Comparison of ENCODE assay signal across 8 cellular contexts in genomic region chr2:197309369-197310231, GRCh38. TPM values are rescaled to one million over a fixed set of nuclear protein-coding genes. Genes with fewer than 3 reads are reported as not detected.
A peak's percentile ranks its signal among the peaks of the same experiment; 100 is the strongest.
DNase-seq lines count a peak whose midpoint lies in the region; TF ChIP-seq lines count a peak whose summit lies in the region.

No MANE protein-coding gene starts in this region.

- no peaks in the 10 kb centered on the region for H3K9me3 ChIP-seq in transverse colon

- no peaks in the 10 kb centered on the region for H3K9me3 Mint-ChIP-seq in activated T-helper 1 cell treated with anti-CD3 and anti-CD28 coated beads, Interleukin-12 subunit alpha, Interleukin-12 subunit beta, Interleukin-2, Interleukin-4 antibody, amounts not matched to agents 30 ng/mL and 10 ng/mL and 1 ng/mL, durations not matched to agents 14 hours and 24 hours and 36 hours
- H3K9me3 Mint-ChIP-seq in neural crest cell: no peaks in the 10 kb centered on the region

- peak overlapping the region; percentile 98 for H3K27ac Mint-ChIP-seq in activated T-helper 1 cell treated with anti-CD3 and anti-CD28 coated beads, Interleukin-12 subunit alpha, Interleukin-12 subunit beta, Interleukin-2, Interleukin-4 antibody, amounts not matched to agents 30 ng/mL and 10 ng/mL and 1 ng/mL, durations not matched to agents 14 hours and 24 hours and 36 hours
- H3K27ac Mint-ChIP-seq in neural crest cell (ENCODE audit: unreplicated experiment): no peak overlapping the region

- H3K4me1 Mint-ChIP-seq in activated T-helper 1 cell treated with anti-CD3 and anti-CD28 coated beads, Interleukin-12 subunit alpha, Interleukin-12 subunit beta, Interleukin-2, Interleukin-4 antibody, amounts not matched to agents 30 ng/mL and 10 ng/mL and 1 ng/mL, durations not matched to agents 14 hours and 24 hours and 36 hours (ENCODE audit: low read depth): peaks cover 72% of the 10 kb centered on the region
- peaks cover 39% of the 10 kb centered on the region for H3K4me1 Mint-ChIP-seq in neural crest cell

- DNase-seq in NK-92 treated with Interleukin-12 subunit alpha and Interleukin-12 subunit beta, amount 100 ng/mL, for 24 hours (lab: John Stamatoyannopoulos, UW): peak; percentile 61
- DNase-seq in NK-92 (lab: John Stamatoyannopoulos, UW; ENCODE audit: unreplicated experiment) (no peak), NCI-H1694 (lab: John Stamatoyannopoulos, UW) (peak; percentile 14), fibroblast of pulmonary artery (ENCODE audit: low read depth) (no peak), neural crest cell (ENCODE audit: low read depth, low spot score) (peak; percentile 14), transverse colon (peak; percentile 43), cortex of kidney (lab: John Stamatoyannopoulos, UW) (no peak)
- DNase-seq in activated T-helper 1 cell treated with anti-CD3 and anti-CD28 coated beads, Interleukin-12 subunit alpha, Interleukin-12 subunit beta, Interleukin-2, Interleukin-4 antibody, amounts not matched to agents 30 ng/mL and 10 ng/mL and 1 ng/mL, durations not matched to agents 14 hours and 24 hours and 36 hours (ENCODE audit: low spot score): peak; percentile 40

- intact Hi-C loops in activated T-helper 1 cell treated with anti-CD3 and anti-CD28 coated beads, Interleukin-12 subunit alpha, Interleukin-12 subunit beta, Interleukin-2, Interleukin-4 antibody, amounts not matched to agents 30 ng/mL and 10 ng/mL and 1 ng/mL, durations not matched to agents 14 hours and 24 hours and 36 hours (cut with micrococcal nuclease): loop anchor here (1.0 to 10.0 kb wide), 8 partner anchors 22 to 1145 kb away; partner anchors contain the start of genes HSPD1 and PGAP1
- intact Hi-C loops in transverse colon (cut with DNase I; ENCODE audit: low total_unique reads): loop anchor here (2.0 kb wide), 1 partner anchor 195 kb away; no protein-coding TSS in a partner anchor

- peaks cover 9 to 25% (median 16%) of the 10 kb centered on the region in 4 donors for H3K4me1 ChIP-seq in transverse colon

- H3K27me3 ChIP-seq in transverse colon: no peaks in the 10 kb centered on the region

- WGBS in transverse colon (ENCODE audit: low coverage in 1 of 2), 2 donors: 10 to 38% methylated on average over 3 to 28 of the region's 35 CpGs

- peak overlapping the region; percentile 82 to 90 (median 88) for H3K27ac ChIP-seq in transverse colon

- H3K4me3 ChIP-seq in fibroblast of pulmonary artery (replicated peaks; ENCODE audit: low read depth, low read length): peak overlapping the region; percentile 75
- H3K4me3 ChIP-seq in transverse colon: peak overlapping the region; percentile 71 to 83 (median 76)

- no peaks in the 10 kb centered on the region for H3K36me3 ChIP-seq in transverse colon

- in situ Hi-C loops in transverse colon (cut with MboI; ENCODE audit: low pct_ligation_motif_present in 1 of 4, low pct_unique_long_range_greater_than_20kb in 1 of 4, low sequenced_read_pairs in 3 of 4): loop anchor here (5.0 to 25.0 kb wide), 6 partner anchors 117 to 197 kb away; no protein-coding TSS in a partner anchor

- TF ChIP-seq CTCF in fibroblast of pulmonary artery (IDR thresholded peaks at IDR 0.05; ENCODE audit: low read length, missing control alignments) (no peak), neural crest cell (conservative IDR thresholded peaks at IDR 0.05) (no peak), transverse colon (IDR thresholded peaks at IDR 0.05) (no peak)

- TF ChIP-seq EP300 in transverse colon (IDR thresholded peaks at IDR 0.05; ENCODE audit: low read depth): no peak

- H3K27me3 Mint-ChIP-seq in activated T-helper 1 cell treated with anti-CD3 and anti-CD28 coated beads, Interleukin-12 subunit alpha, Interleukin-12 subunit beta, Interleukin-2, Interleukin-4 antibody, amounts not matched to agents 30 ng/mL and 10 ng/mL and 1 ng/mL, durations not matched to agents 14 hours and 24 hours and 36 hours (ENCODE audit: insufficient read depth): no peaks in the 10 kb centered on the region
- H3K27me3 Mint-ChIP-seq in neural crest cell (ENCODE audit: low read depth): peaks cover 51% of the 10 kb centered on the region

- H3K36me3 Mint-ChIP-seq in activated T-helper 1 cell treated with anti-CD3 and anti-CD28 coated beads, Interleukin-12 subunit alpha, Interleukin-12 subunit beta, Interleukin-2, Interleukin-4 antibody, amounts not matched to agents 30 ng/mL and 10 ng/mL and 1 ng/mL, durations not matched to agents 14 hours and 24 hours and 36 hours (ENCODE audit: low read depth): peaks cover 15% of the 10 kb centered on the region
- no peaks in the 10 kb centered on the region for H3K36me3 Mint-ChIP-seq in neural crest cell (ENCODE audit: low read depth)

- peak overlapping the region; percentile 91 for H3K4me3 Mint-ChIP-seq in activated T-helper 1 cell treated with anti-CD3 and anti-CD28 coated beads, Interleukin-12 subunit alpha, Interleukin-12 subunit beta, Interleukin-2, Interleukin-4 antibody, amounts not matched to agents 30 ng/mL and 10 ng/mL and 1 ng/mL, durations not matched to agents 14 hours and 24 hours and 36 hours
- H3K4me3 Mint-ChIP-seq in neural crest cell: peak overlapping the region; percentile 95

- TF ChIP-seq POLR2A in transverse colon (IDR thresholded peaks at IDR 0.05): no peak

RNA-seq across cellular contexts. Expression of gene ANKRD44, which starts 1.0 kb away (rescaled TPM):
- total RNA-seq in activated T-helper 1 cell treated with anti-CD3 and anti-CD28 coated beads, Interleukin-12 subunit alpha, Interleukin-12 subunit beta, Interleukin-2, Interleukin-4 antibody, amounts not matched to agents 30 ng/mL and 10 ng/mL and 1 ng/mL, durations not matched to agents 14 hours and 24 hours and 36 hours: 153 and 159 TPM in 2 replicates
- total RNA-seq in neural crest cell: 11.2 and 13.5 TPM in 2 replicates
- total RNA-seq in transverse colon: 10 to 100 TPM; 13.9 to 46.8 (median 27.5) TPM

Comparison
In these comparisons a context has a peak if more than half of its experiments do, and no peak if none do; other contexts are left out.
1. DNase-seq: peak in NK-92 treated with Interleukin-12 subunit alpha and Interleukin-12 subunit beta, amount 100 ng/mL, for 24 hours (single experiment), NCI-H1694 (single experiment), activated T-helper 1 cell treated with anti-CD3 and anti-CD28 coated beads, Interleukin-12 subunit alpha, Interleukin-12 subunit beta, Interleukin-2, Interleukin-4 antibody, amounts not matched to agents 30 ng/mL and 10 ng/mL and 1 ng/mL, durations not matched to agents 14 hours and 24 hours and 36 hours (single experiment), neural crest cell (single experiment) and transverse colon (single experiment); none in NK-92 (single experiment), fibroblast of pulmonary artery (single experiment) and cortex of kidney (single experiment).